In genomic region chr11:2303627-2304155, GRCh38 we compare ENCODE assay signal across 1 cellular context.
TF ChIP-seq lines count a peak whose summit lies in the region.

No MANE protein-coding gene starts in this region.

TF ChIP-seq in K562, 482 proteins besides CTCF, POLR2A, EP300 and RAD21 (continued from another document and continues in another):
- TF ChIP-seq NR2C2 (CRISPR knock-in tag; IDR thresholded peaks at IDR 0.05) (no peak), NR2C2 (tag; IDR thresholded peaks at IDR 0.05) (no peak), GATAD2A (IDR thresholded peaks at IDR 0.05) (0 out of 2 replicates have a peak, but pooled peaks have one; percentile 46), SIRT6 (IDR thresholded peaks at IDR 0.05; ENCODE audit: low read depth, low read length) (no peak), CBFA2T3 (IDR thresholded peaks at IDR 0.05) (peak; percentile 100), JUNB (CRISPR knock-in tag; conservative IDR thresholded peaks at IDR 0.05) (no peak), TEAD4 (IDR thresholded peaks at IDR 0.05; ENCODE audit: low read length) (peak; percentile 98), TEAD4 (CRISPR knock-in tag; IDR thresholded peaks at IDR 0.05; ENCODE audit: borderline replicate concordance) (no peak), RB1 (IDR thresholded peaks at IDR 0.05; ENCODE audit: low read depth) (no peak), AFF4 (CRISPR knock-in tag; IDR thresholded peaks at IDR 0.05) (peak; percentile 22; the same call in 1 of the 2 replicates), ZNF436 (CRISPR knock-in tag; IDR thresholded peaks at IDR 0.05) (peak; percentile 50; the same call in 1 of the 2 replicates), ZNF696 (CRISPR knock-in tag; conservative IDR thresholded peaks at IDR 0.05) (no peak), CHD2 (IDR thresholded peaks at IDR 0.05; ENCODE audit: low read depth, low read length) (no peak), CREB3L1 (IDR thresholded peaks at IDR 0.05; ENCODE audit: borderline replicate concordance, low read depth) (peak; percentile 29; the same call in 1 of the 2 replicates), ZBTB26 (CRISPR knock-in tag; IDR thresholded peaks at IDR 0.05) (no peak), RBM14 (IDR thresholded peaks at IDR 0.05; ENCODE audit: borderline replicate concordance, insufficient read depth, low read depth, low read length) (no peak), PTBP1 (IDR thresholded peaks at IDR 0.05; ENCODE audit: low read depth, low read length) (0 out of 2 replicates have a peak, but pooled peaks have one; percentile 68), BRF2 (IDR thresholded peaks at IDR 0.05; ENCODE audit: borderline replicate concordance, insufficient read depth, insufficient read length) (no peak), MTF1 (CRISPR knock-in tag; IDR thresholded peaks at IDR 0.05; ENCODE audit: borderline replicate concordance) (no peak), CBFB (CRISPR knock-in tag; IDR thresholded peaks at IDR 0.05) (no peak), ILK (tag; IDR thresholded peaks at IDR 0.05; ENCODE audit: borderline replicate concordance, low read depth) (no peak), ZNF407 (IDR thresholded peaks at IDR 0.05; ENCODE audit: low read depth) (no peak), HSF4 (CRISPR knock-in tag; IDR thresholded peaks at IDR 0.05; ENCODE audit: borderline replicate concordance) (no peak), E2F6 (IDR thresholded peaks at IDR 0.05; ENCODE audit: borderline replicate concordance in 1 of 2, extremely low read depth in 1 of 2, insufficient read depth in 1 of 2, insufficient read length in 1 of 2, low read depth in 1 of 2, low read length in 1 of 2, poor library complexity in 1 of 2, severe bottlenecking in 1 of 2) (peak; percentile 15 to 17), USF1 (CRISPR knock-in tag; IDR thresholded peaks at IDR 0.05) (no peak; the same call in 1 of the 2 replicates), MAFG (tag; conservative IDR thresholded peaks at IDR 0.05) (no peak), ZBTB2 (IDR thresholded peaks at IDR 0.05) (peak; percentile 67), ZNF79 (CRISPR knock-in tag; IDR thresholded peaks at IDR 0.05; ENCODE audit: low read depth) (no peak), ZC3H8 (IDR thresholded peaks at IDR 0.05) (no peak), HDAC3 (IDR thresholded peaks at IDR 0.05; ENCODE audit: borderline replicate concordance, partially characterized antibody) (no peak), ZBED1 (IDR thresholded peaks at IDR 0.05) (peak; percentile 84; the same call in 1 of the 2 replicates), ZNF274 (IDR thresholded peaks at IDR 0.05; ENCODE audit: borderline replicate concordance, low read depth, low read length) (peak; percentile 72; the same call in 1 of the 2 replicates), KHSRP (IDR thresholded peaks at IDR 0.05) (peak; percentile 62; the same call in 1 of the 2 replicates), CREB1 (IDR thresholded peaks at IDR 0.05) (peak; percentile 64; the same call in 1 of the 2 replicates), CREB1 (CRISPR knock-in tag; IDR thresholded peaks at IDR 0.05) (no peak), SETDB1 (IDR thresholded peaks at IDR 0.05; ENCODE audit: low read length) (no peak), KDM4B (IDR thresholded peaks at IDR 0.05; ENCODE audit: borderline replicate concordance in 2 of 2, low read depth in 1 of 2) (no peak), ZBTB43 (CRISPR knock-in tag; IDR thresholded peaks at IDR 0.05) (no peak), ZNF280B (CRISPR knock-in tag; IDR thresholded peaks at IDR 0.05) (no peak)
